In genomic region chr1:203184467-203184866, GRCh38 we compare ENCODE assay signal across 25 cellular contexts. TPM values are rescaled to one million over a fixed set of nuclear protein-coding genes. Genes with fewer than 3 reads are reported as not detected.
A peak's percentile ranks its signal among the peaks of the same experiment; 100 is the strongest.
DNase-seq lines count a peak whose midpoint lies in the region; ATAC-seq and TF ChIP-seq lines count a peak whose summit lies in the region.
"Had no signal": no experiment of that assay in that cellular context is flagged by ENCODE, and none has a peak within 500 bp of the region (broad histone marks: within the 10 kb centered on the region; RNA-seq: fewer than 3 reads in every experiment).

No MANE protein-coding gene starts in this region.

- H3K36me3 ChIP-seq in breast epithelium (no peaks in the 10 kb centered on the region), mammary epithelial cell (ENCODE audit: insufficient read depth, low read length) (no peaks in the 10 kb centered on the region), neutrophil (peaks cover 57% of the 10 kb centered on the region), upper lobe of right lung (no peaks in the 10 kb centered on the region)
- H3K36me3 ChIP-seq: BE2C; BLaER1 treated with 17β-estradiol and CSF1 and Interleukin-3, amounts not matched to agents 10 nM and 100 nM; HAP-1 had no signal

- no peaks in the 10 kb centered on the region for H3K27me3 ChIP-seq in breast epithelium
- H3K27me3 ChIP-seq in mammary epithelial cell (ENCODE audit: insufficient read depth, low read length), result no peaks in the 10 kb centered on the region
- H3K27me3 ChIP-seq in neutrophil, result no peaks in the 10 kb centered on the region
- no peaks in the 10 kb centered on the region for H3K27me3 ChIP-seq in upper lobe of right lung
- H3K27me3 ChIP-seq: BE2C had no signal

- intact Hi-C loops in breast epithelium (cut with DNase I; ENCODE audit: low total_unique reads), result no loop called here
- intact Hi-C loops in mammary epithelial cell (cut with micrococcal nuclease), result no loop called here
- intact Hi-C loops in upper lobe of right lung (cut with DNase I), result no loop called here

- TF ChIP-seq CTCF in breast epithelium (IDR thresholded peaks at IDR 0.05) (no peak), mammary epithelial cell (conservative IDR thresholded peaks at IDR 0.05 in 1 of 2, IDR thresholded peaks at IDR 0.05 in 1 of 2; ENCODE audit: extremely low read depth in 1 of 2, insufficient read depth in 1 of 2, low read depth in 1 of 2, low read length in 2 of 2) (no peak), fibroblast of pulmonary artery (IDR thresholded peaks at IDR 0.05; ENCODE audit: low read length, missing control alignments) (no peak), neutrophil (IDR thresholded peaks at IDR 0.05) (no peak), upper lobe of right lung (IDR thresholded peaks at IDR 0.05) (no peak)

- ATAC-seq in upper lobe of right lung (no peak), GM18520 (IDR thresholded peaks at IDR 0.05; ENCODE audit: unreplicated experiment) (no peak), GM19397 (IDR thresholded peaks at IDR 0.05; ENCODE audit: unreplicated experiment) (no peak)
- ATAC-seq: A549, GM23338 had no signal

- H3K9me3 ChIP-seq in breast epithelium, result no peaks in the 10 kb centered on the region
- H3K9me3 ChIP-seq in mammary epithelial cell (replicated peaks; ENCODE audit: insufficient read depth, low read length), result no peaks in the 10 kb centered on the region
- no peaks in the 10 kb centered on the region for H3K9me3 ChIP-seq in neutrophil
- H3K9me3 ChIP-seq in upper lobe of right lung, result no peaks in the 10 kb centered on the region
- H3K9me3 ChIP-seq: A549; BE2C; BLaER1 treated with 17β-estradiol and CSF1 and Interleukin-3, amounts not matched to agents 10 nM and 100 nM; HAP-1 had no signal

- H3K4me1 ChIP-seq in breast epithelium, result peaks cover 0 to 14% of the 10 kb centered on the region in 2 donors
- H3K4me1 ChIP-seq in mammary epithelial cell (ENCODE audit: insufficient read depth, low read length), result peaks cover 7% of the 10 kb centered on the region
- peaks cover 79 to 88% of the 10 kb centered on the region in 2 experiments for H3K4me1 ChIP-seq in neutrophil (ENCODE audit: control insufficient read depth in 1 of 2, insufficient read depth in 1 of 2, low read depth in 1 of 2, low read length in 1 of 2)
- H3K4me1 ChIP-seq in upper lobe of right lung, result peaks cover 6% of the 10 kb centered on the region
- H3K4me1 ChIP-seq: A549, BE2C, HAP-1 had no signal

- dilution Hi-C loops in mammary epithelial cell (cut with HindIII; ENCODE audit: low sequenced_read_pairs), result no loop called here

- H3K4me2 ChIP-seq in mammary epithelial cell (ENCODE audit: insufficient read depth, low read depth, low read length), result no peak overlapping the region
- H3K4me2 ChIP-seq: A549, GM23338 had no signal

- no peaks in the 10 kb centered on the region for H4K20me1 ChIP-seq in mammary epithelial cell (ENCODE audit: insufficient read depth, low read length)
- H4K20me1 ChIP-seq: BLaER1 treated with 17β-estradiol and CSF1 and Interleukin-3, amounts not matched to agents 10 nM and 100 nM had no signal

- H2AFZ ChIP-seq in mammary epithelial cell (ENCODE audit: low read depth, low read length), result no peak overlapping the region
- H2AFZ ChIP-seq: GM23338 had no signal

- 93% methylated on average over 3 of the region's 4 CpGs for WGBS in mammary epithelial cell (ENCODE audit: low coverage, missing lambda C conversion rate)

- no peaks in the 10 kb centered on the region for H3K79me2 ChIP-seq in mammary epithelial cell (ENCODE audit: insufficient read depth, low read length)

- H3K27ac ChIP-seq in breast epithelium (peak overlapping the region; percentile 86 to 93), mammary epithelial cell (ENCODE audit: insufficient read depth, low read depth, low read length) (no peak overlapping the region), neutrophil (peak overlapping the region; percentile 95), upper lobe of right lung (no peak overlapping the region)
- H3K27ac ChIP-seq: A549; BLaER1 treated with 17β-estradiol and CSF1 and Interleukin-3, amounts not matched to agents 10 nM and 100 nM had no signal

- DNase-seq in breast epithelium (ENCODE audit: low spot score in 2 of 2), result peak in 1 of 2 donors; percentile 28
- no peak for DNase-seq in mammary epithelial cell
- no peak for DNase-seq in fibroblast of pulmonary artery (ENCODE audit: low read depth)
- peak; percentile 21 for DNase-seq in upper lobe of right lung
- DNase-seq in activated CD4-positive, alpha-beta T cell treated with anti-CD3 and anti-CD28 coated beads for 1 hour, result no peak
- DNase-seq: 8988T; ACHN; AML-193; BE2C; Calu3; CD4-positive, alpha-beta T cell; CD8-positive, alpha-beta memory T cell; DMS53; DMS79 treated with DMSO at 0.1 percent for 48 hours; GF-D8; HFFc6 had no signal

- no peak overlapping the region for H3K9ac ChIP-seq in mammary epithelial cell (ENCODE audit: insufficient read depth, low read length)
- H3K9ac ChIP-seq: BLaER1 treated with 17β-estradiol and CSF1 and Interleukin-3, amounts not matched to agents 10 nM and 100 nM had no signal

- H3K4me3 ChIP-seq in breast epithelium, result peak overlapping the region in 1 of 3 donors; percentile 65
- no peak overlapping the region for H3K4me3 ChIP-seq in mammary epithelial cell (replicated peaks in 1 of 3; ENCODE audit: insufficient read depth in 1 of 3, low read depth in 2 of 3, low read length in 3 of 3)
- peak overlapping the region; percentile 3 for H3K4me3 ChIP-seq in fibroblast of pulmonary artery (replicated peaks; ENCODE audit: low read depth, low read length)
- peak overlapping the region; percentile 60 to 73 for H3K4me3 ChIP-seq in neutrophil (ENCODE audit: low read depth in 1 of 2, low read length in 1 of 2)
- H3K4me3 ChIP-seq in upper lobe of right lung, result no peak overlapping the region
- H3K4me3 ChIP-seq: A549; BLaER1 treated with 17β-estradiol and CSF1 and Interleukin-3, amounts not matched to agents 10 nM and 100 nM; GM23338; HAP-1 had no signal

- no TSS peak for BruUV-seq in mammary epithelial cell (replicated peaks; lab: Mats Ljungman, UMichigan)

- CTCF ChIA-PET in mammary epithelial cell (lab: Charles Lee; ENCODE audit: low non-redundant PET), result no interaction called here

- in situ Hi-C loops in mammary epithelial cell (cut with MboI; ENCODE audit: low sequenced_read_pairs in 2 of 2), result no loop called here

- no peak for TF ChIP-seq POLR2A in breast epithelium (IDR thresholded peaks at IDR 0.05)

RNA-seq across cellular contexts. Expression of gene CHI3L1, which starts 2.0 kb away (rescaled TPM):
- total RNA-seq in breast epithelium (100 to 1,000 TPM in 2 of 3 donors, 10 to 100 TPM in 1; 14.2 to 638 (median 426) TPM), mammary epithelial cell (10 to 100 TPM in 1 of 2 donors, not detected in 1; 37.0 TPM), upper lobe of right lung (85.1 TPM)
- polyA plus RNA-seq in mammary epithelial cell, result 0.33 TPM
- not detected for polyA minus RNA-seq in mammary epithelial cell
- total RNA-seq: Calu3; CD4-positive, alpha-beta T cell; CD8-positive, alpha-beta memory T cell; Daoy; HFFc6 had no signal
- polyA plus RNA-seq: CD8-positive, alpha-beta memory T cell; GM23338 had no signal

RNA-seq across cellular contexts. Expression of gene MYBPH, which starts 8.8 kb away (rescaled TPM):
- total RNA-seq in breast epithelium (under 1 TPM in 1 of 3 donors, not detected in 2; 0.66 TPM), mammary epithelial cell (not detected), upper lobe of right lung (not detected)
- not detected for polyA plus RNA-seq in mammary epithelial cell
- polyA minus RNA-seq in mammary epithelial cell, result not detected
- total RNA-seq: Calu3; CD4-positive, alpha-beta T cell; CD8-positive, alpha-beta memory T cell; Daoy; GM23338; HFFc6 had no signal
- polyA plus RNA-seq: A549; CD8-positive, alpha-beta memory T cell; GM23338 had no signal

RNA-seq across cellular contexts. Expression of gene CHIT1, which starts 45.0 kb away (rescaled TPM):
- total RNA-seq in breast epithelium (10 to 100 TPM in 1 of 3 donors, 1 to 10 TPM in 1, not detected in 1; 5.1 to 15.2 TPM), mammary epithelial cell (under 1 TPM in 1 of 2 donors, not detected in 1; under 0.01 TPM), upper lobe of right lung (751 TPM)
- polyA plus RNA-seq in mammary epithelial cell, result not detected
- polyA minus RNA-seq in mammary epithelial cell, result not detected
- total RNA-seq: Calu3, Daoy, G401, HFFc6 had no signal
- polyA plus RNA-seq: A549; CD8-positive, alpha-beta memory T cell had no signal

RNA-seq across cellular contexts. Expression of gene ADORA1, which starts 56.9 kb away (rescaled TPM):
- total RNA-seq in breast epithelium (10 to 100 TPM in 1 of 3 donors, 1 to 10 TPM in 1, under 1 TPM in 1; 0.64 to 14.5 (median 5.2) TPM), mammary epithelial cell (1 to 10 TPM in 1 of 2 donors, under 1 TPM in 1; 0.96 to 1.7 TPM), upper lobe of right lung (4.1 TPM)
- polyA plus RNA-seq in mammary epithelial cell, result 0.74 TPM
- not detected for polyA minus RNA-seq in mammary epithelial cell
- total RNA-seq: CD4-positive, alpha-beta T cell; CD8-positive, alpha-beta memory T cell had no signal
- polyA plus RNA-seq: CD8-positive, alpha-beta memory T cell had no signal

Comparison
In these comparisons a context has a peak if more than half of its experiments do, and no peak if none do; other contexts are left out.
1. H3K27ac ChIP-seq: peak in breast epithelium (2 of 2) and neutrophil (single experiment); none in mammary epithelial cell (single experiment) and upper lobe of right lung (single experiment).
2. H3K4me3 ChIP-seq: peak in fibroblast of pulmonary artery (single experiment) and neutrophil (2 of 2); none in mammary epithelial cell (0 of 3) and upper lobe of right lung (single experiment).
3. RNA of gene CHIT1, which starts 45.0 kb away (total RNA-seq): 751 TPM in upper lobe of right lung (single experiment); 5.1 to 15.2 TPM in breast epithelium and under 0.01 TPM in mammary epithelial cell; every median in the first group is over 10 times any median in the second.